ENCODE assay signal across 23 cellular contexts in the genomic region with DNA sequence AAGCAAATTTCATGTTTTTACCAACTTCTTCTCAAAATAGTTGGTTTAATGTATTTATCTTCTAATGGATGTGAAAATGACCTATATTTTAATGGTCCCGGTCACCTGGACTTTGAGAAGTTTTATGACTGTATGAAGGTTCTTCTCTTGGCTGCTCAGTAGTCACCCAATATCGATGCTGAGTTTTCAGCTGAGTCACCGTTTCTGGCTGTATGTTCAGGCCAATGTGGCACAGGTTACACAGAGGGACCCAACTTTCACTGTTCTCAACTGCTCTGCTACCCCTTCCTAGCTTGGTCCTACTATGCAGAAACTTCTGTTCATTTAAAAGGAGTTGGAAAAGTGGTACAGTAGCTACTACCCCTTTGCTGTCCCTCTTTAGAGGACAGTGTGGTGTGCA. TPM values are rescaled to one million over a fixed set of nuclear protein-coding genes. Genes with fewer than 3 reads are reported as not detected.
DNase-seq lines count a peak whose midpoint lies in the region; FAIRE-seq and TF ChIP-seq lines count a peak whose summit lies in the region.
"Had no signal": no experiment of that assay in that cellular context is flagged by ENCODE, and none has a peak within 500 bp of the region (broad histone marks: within the 10 kb centered on the region; RNA-seq: fewer than 3 reads in every experiment).

No MANE protein-coding gene starts in this region.

- H3K36me3 ChIP-seq in breast epithelium, result no peaks in the 10 kb centered on the region

- intact Hi-C loops in MCF 10A (cut with micrococcal nuclease) (no loop called here), breast epithelium (cut with DNase I; ENCODE audit: low total_unique reads) (no loop called here)

- no peaks in the 10 kb centered on the region for H3K9me3 Mint-ChIP-seq in MCF 10A (ENCODE audit: unreplicated experiment)
- H3K9me3 Mint-ChIP-seq in osteocyte (ENCODE audit: unreplicated experiment), result peaks cover 4% of the 10 kb centered on the region

- CTCF ChIA-PET in MCF 10A (lab: Yijun Ruan, JAX), result interaction anchor here (0.6 to 2.2 kb wide), 3 partner anchors 8 to 840 kb away, joined by 3 to 6 read pairs (median 5); no protein-coding TSS in a partner anchor

- no peaks in the 10 kb centered on the region for H3K4me1 ChIP-seq in breast epithelium

- no peak for DNase-seq in MCF 10A (ENCODE audit: unreplicated experiment)
- no peak for DNase-seq in breast epithelium (ENCODE audit: low spot score in 2 of 2)
- DNase-seq in H54 (ENCODE audit: insufficient read length, low spot score), result no peak
- peak; percentile 27 for DNase-seq in M059J (ENCODE audit: low read depth)
- DNase-seq in osteocyte (ENCODE audit: extremely low spot score, unreplicated experiment), result no peak
- DNase-seq in amygdala (lab: John Stamatoyannopoulos, UW), result no peak
- DNase-seq in substantia nigra (lab: John Stamatoyannopoulos, UW), result no peak
- no peak for DNase-seq in superior temporal gyrus (ENCODE audit: extremely low spot score)
- DNase-seq: C1 segment of cervical spinal cord; Calu3; CD4-positive, alpha-beta memory T cell; COR-L47; DMS53; DMS79 treated with DMSO at 0.1 percent for 48 hours; GF-D8; GOT3; H7; HCEC 1CT had no signal

- H3K4me3 Mint-ChIP-seq in MCF 10A (ENCODE audit: unreplicated experiment) (no peak overlapping the region), osteocyte (ENCODE audit: unreplicated experiment) (no peak overlapping the region)
- H3K4me3 Mint-ChIP-seq: CD4-positive, alpha-beta memory T cell had no signal

- TF ChIP-seq CTCF in MCF 10A (IDR thresholded peaks at IDR 0.05; ENCODE audit: unreplicated experiment) (no peak), breast epithelium (IDR thresholded peaks at IDR 0.05) (no peak), osteocyte (IDR thresholded peaks at IDR 0.05) (no peak)

- H3K27me3 Mint-ChIP-seq in MCF 10A (ENCODE audit: insufficient read depth, unreplicated experiment) (no peaks in the 10 kb centered on the region), osteocyte (ENCODE audit: unreplicated experiment) (no peaks in the 10 kb centered on the region)
- H3K27me3 Mint-ChIP-seq: CD4-positive, alpha-beta memory T cell had no signal

- no peak overlapping the region for H3K27ac ChIP-seq in breast epithelium
- H3K27ac ChIP-seq in substantia nigra (ENCODE audit: low read depth, low read length, poor library complexity, severe bottlenecking), result no peak overlapping the region
- H3K27ac ChIP-seq: 22Rv1 had no signal

- H3K27ac Mint-ChIP-seq in MCF 10A (ENCODE audit: low read depth, unreplicated experiment) (peak overlapping the region; percentile 61), osteocyte (ENCODE audit: unreplicated experiment) (peak overlapping the region; percentile 68)
- H3K27ac Mint-ChIP-seq: CD4-positive, alpha-beta memory T cell had no signal

- TF ChIP-seq POLR2A in breast epithelium (IDR thresholded peaks at IDR 0.05) (no peak), H54 (IDR thresholded peaks at IDR 0.05; ENCODE audit: low read depth, low read length) (no peak)

- FAIRE-seq in H54 (lab: Jason Lieb, UNC), result peak; percentile 76
- FAIRE-seq: A204.1, GM12891, GM18507 had no signal

- H3K27me3 ChIP-seq in breast epithelium, result no peaks in the 10 kb centered on the region

- POLR2A ChIA-PET in MCF 10A (lab: Yijun Ruan, JAX), result no interaction called here

- H3K36me3 Mint-ChIP-seq in MCF 10A (ENCODE audit: insufficient read depth, unreplicated experiment), result peaks cover 77% of the 10 kb centered on the region
- peaks cover 76% of the 10 kb centered on the region for H3K36me3 Mint-ChIP-seq in osteocyte (ENCODE audit: unreplicated experiment)
- H3K36me3 Mint-ChIP-seq: CD4-positive, alpha-beta memory T cell had no signal

- no peaks in the 10 kb centered on the region for H3K9me3 ChIP-seq in breast epithelium

- BruUV-seq in MCF 10A (replicated peaks; lab: Mats Ljungman, UMichigan), result no TSS peak

- H3K4me1 Mint-ChIP-seq in MCF 10A (ENCODE audit: insufficient read depth, unreplicated experiment) (peaks cover 18% of the 10 kb centered on the region), osteocyte (ENCODE audit: unreplicated experiment) (peaks cover 84% of the 10 kb centered on the region)
- H3K4me1 Mint-ChIP-seq: CD4-positive, alpha-beta memory T cell had no signal

- H3K4me3 ChIP-seq in breast epithelium, result no peak overlapping the region

RNA-seq across cellular contexts. Expression of gene VGLL3, which starts 25.8 kb away (rescaled TPM):
- total RNA-seq in MCF 10A (2022) (6.3 and 12.2 TPM in 2 replicates), breast epithelium (10 to 100 TPM; 17.9 to 60.0 (median 48.5) TPM), osteocyte (528 and 587 TPM in 2 replicates)
- 13.9 and 17.5 TPM in 2 replicates for total RNA-seq in M059J (2014; rRNA removed; shearing (Covaris generic))
- total RNA-seq: CD4-positive, alpha-beta memory T cell; G401 had no signal
